19 cellular contexts compared by ENCODE assay signal in the genomic region with DNA sequence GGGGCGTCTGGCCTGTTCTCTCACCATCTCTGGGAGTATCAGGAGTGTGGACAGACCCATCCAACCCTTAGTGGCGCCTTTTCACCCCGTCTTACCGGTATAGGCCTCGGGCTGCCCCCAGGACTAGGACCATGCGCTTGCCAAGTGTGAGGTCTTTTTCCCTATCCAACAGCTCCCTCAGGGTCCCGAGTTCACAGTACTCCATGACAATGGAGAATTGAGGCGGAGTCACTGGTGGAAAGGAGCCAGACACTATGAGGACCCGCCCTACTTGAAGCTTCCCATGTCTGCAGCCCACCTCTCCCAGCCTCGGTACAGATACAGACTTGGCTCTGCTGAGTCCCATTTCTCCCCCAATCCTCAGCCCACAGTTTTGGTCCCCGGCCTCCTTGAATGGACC. TPM values are rescaled to one million over a fixed set of nuclear protein-coding genes. Genes with fewer than 3 reads are reported as not detected.
DNase-seq lines count a peak whose midpoint lies in the region; ATAC-seq and TF ChIP-seq lines count a peak whose summit lies in the region.
"Had no signal": no experiment of that assay in that cellular context is flagged by ENCODE, and none has a peak within 500 bp of the region (broad histone marks: within the 10 kb centered on the region; RNA-seq: fewer than 3 reads in every experiment).

No MANE protein-coding gene starts in this region.

- H3K27ac ChIP-seq in mammary epithelial cell (ENCODE audit: insufficient read depth, low read depth, low read length), result no peak overlapping the region
- H3K27ac ChIP-seq in CD4-positive, alpha-beta memory T cell (ENCODE audit: low read depth, low read length), result no peak overlapping the region

- WGBS in mammary epithelial cell (ENCODE audit: low coverage, missing lambda C conversion rate), result 98% methylated on average over 11 of the region's 11 CpGs

- no peak for ATAC-seq in stimulated activated memory B cell treated with anti-CD40 and anti-IgM and Interleukin-4, amounts not matched to agents 10 μg/mL and 1 μg/mL and 100 μg/mL, for 72 hours
- no peak for ATAC-seq in SK-N-SH treated with all-trans-retinoic acid at 6 μM for 48 hours
- ATAC-seq: CD8-positive, alpha-beta T cell; HepG2 had no signal

- H3K4me3 ChIP-seq in mammary epithelial cell (replicated peaks in 1 of 3; ENCODE audit: insufficient read depth in 1 of 3, low read depth in 2 of 3, low read length in 3 of 3), result no peak overlapping the region
- H3K4me3 ChIP-seq in CD4-positive, alpha-beta memory T cell (ENCODE audit: low read length in 2 of 2), result no peak overlapping the region

- H3K4me2 ChIP-seq in mammary epithelial cell (ENCODE audit: insufficient read depth, low read depth, low read length), result no peak overlapping the region

- H3K4me1 Mint-ChIP-seq in MCF 10A (ENCODE audit: insufficient read depth, unreplicated experiment), result no peaks in the 10 kb centered on the region
- H3K4me1 Mint-ChIP-seq in CD4-positive, alpha-beta memory T cell, result no peaks in the 10 kb centered on the region
- peaks cover 20% of the 10 kb centered on the region for H3K4me1 Mint-ChIP-seq in dendritic cell treated with granulocyte-macrophage colony-stimulating factor and Interleukin-4, amounts not matched to agents 40 ng/mL and 50 ng/mL, for 4 days (ENCODE audit: low read depth)
- H3K4me1 Mint-ChIP-seq in stimulated activated memory B cell treated with anti-CD40 and anti-IgM and Interleukin-4, amounts not matched to agents 10 μg/mL and 1 μg/mL and 100 μg/mL, for 72 hours, result peaks cover 18% of the 10 kb centered on the region

- dilution Hi-C loops in mammary epithelial cell (cut with HindIII; ENCODE audit: low sequenced_read_pairs), result no loop called here

- H3K27me3 Mint-ChIP-seq in MCF 10A (ENCODE audit: insufficient read depth, unreplicated experiment), result no peaks in the 10 kb centered on the region
- no peaks in the 10 kb centered on the region for H3K27me3 Mint-ChIP-seq in CD4-positive, alpha-beta memory T cell
- no peaks in the 10 kb centered on the region for H3K27me3 Mint-ChIP-seq in dendritic cell treated with granulocyte-macrophage colony-stimulating factor and Interleukin-4, amounts not matched to agents 40 ng/mL and 50 ng/mL, for 4 days
- no peaks in the 10 kb centered on the region for H3K27me3 Mint-ChIP-seq in stimulated activated memory B cell treated with anti-CD40 and anti-IgM and Interleukin-4, amounts not matched to agents 10 μg/mL and 1 μg/mL and 100 μg/mL, for 72 hours

- BruUV-seq in MCF 10A (replicated peaks; lab: Mats Ljungman, UMichigan), result no TSS peak
- BruUV-seq in mammary epithelial cell (replicated peaks; lab: Mats Ljungman, UMichigan), result no TSS peak

- H3K27me3 ChIP-seq in mammary epithelial cell (ENCODE audit: insufficient read depth, low read length), result no peaks in the 10 kb centered on the region
- no peaks in the 10 kb centered on the region for H3K27me3 ChIP-seq in CD4-positive, alpha-beta memory T cell (ENCODE audit: insufficient read depth, low read length)

- no peak for TF ChIP-seq CTCF in MCF 10A (IDR thresholded peaks at IDR 0.05; ENCODE audit: unreplicated experiment)
- no peak for TF ChIP-seq CTCF in mammary epithelial cell (conservative IDR thresholded peaks at IDR 0.05 in 1 of 2, IDR thresholded peaks at IDR 0.05 in 1 of 2; ENCODE audit: extremely low read depth in 1 of 2, insufficient read depth in 1 of 2, low read depth in 1 of 2, low read length in 2 of 2)

- H3K27ac Mint-ChIP-seq in MCF 10A (ENCODE audit: low read depth, unreplicated experiment), result peak overlapping the region; percentile 16
- H3K27ac Mint-ChIP-seq in CD4-positive, alpha-beta memory T cell, result peak overlapping the region in 4 of 7 donors; percentile 23 to 63 (median 43)
- H3K27ac Mint-ChIP-seq in dendritic cell treated with granulocyte-macrophage colony-stimulating factor and Interleukin-4, amounts not matched to agents 40 ng/mL and 50 ng/mL, for 4 days, result peak overlapping the region; percentile 66
- H3K27ac Mint-ChIP-seq in stimulated activated memory B cell treated with anti-CD40 and anti-IgM and Interleukin-4, amounts not matched to agents 10 μg/mL and 1 μg/mL and 100 μg/mL, for 72 hours, result peak overlapping the region; percentile 83
- H3K27ac Mint-ChIP-seq: CD8-positive, alpha-beta T cell; HFFc6 had no signal

- H3K36me3 Mint-ChIP-seq in MCF 10A (ENCODE audit: insufficient read depth, unreplicated experiment), result peaks cover 53% of the 10 kb centered on the region
- peaks cover 33 to 60% of the 10 kb centered on the region in 2 donors for H3K36me3 Mint-ChIP-seq in CD4-positive, alpha-beta memory T cell
- peaks cover 88% of the 10 kb centered on the region for H3K36me3 Mint-ChIP-seq in dendritic cell treated with granulocyte-macrophage colony-stimulating factor and Interleukin-4, amounts not matched to agents 40 ng/mL and 50 ng/mL, for 4 days (ENCODE audit: low read depth)
- H3K36me3 Mint-ChIP-seq in stimulated activated memory B cell treated with anti-CD40 and anti-IgM and Interleukin-4, amounts not matched to agents 10 μg/mL and 1 μg/mL and 100 μg/mL, for 72 hours, result peaks cover 19% of the 10 kb centered on the region

- in situ Hi-C loops in mammary epithelial cell (cut with MboI; ENCODE audit: low sequenced_read_pairs in 2 of 2), result no loop called here

- CTCF ChIA-PET in MCF 10A (lab: Yijun Ruan, JAX) (interaction anchor here (2.5 kb wide), 1 partner anchor 31 kb away, joined by 6 read pairs; no protein-coding TSS in a partner anchor), mammary epithelial cell (lab: Charles Lee; ENCODE audit: low non-redundant PET) (no interaction called here)
- CTCF ChIA-PET in CD4-positive, alpha-beta memory T cell (lab: Charles Lee; ENCODE audit: partially characterized antibody), result no interaction called here

- peaks cover 6% of the 10 kb centered on the region for H3K36me3 ChIP-seq in mammary epithelial cell (ENCODE audit: insufficient read depth, low read length)
- peaks cover 33% of the 10 kb centered on the region for H3K36me3 ChIP-seq in CD4-positive, alpha-beta memory T cell (ENCODE audit: insufficient read depth, low read length)

- H3K4me3 Mint-ChIP-seq in MCF 10A (ENCODE audit: unreplicated experiment), result no peak overlapping the region
- no peak overlapping the region for H3K4me3 Mint-ChIP-seq in CD4-positive, alpha-beta memory T cell
- H3K4me3 Mint-ChIP-seq in dendritic cell treated with granulocyte-macrophage colony-stimulating factor and Interleukin-4, amounts not matched to agents 40 ng/mL and 50 ng/mL, for 4 days, result no peak overlapping the region
- H3K4me3 Mint-ChIP-seq in stimulated activated memory B cell treated with anti-CD40 and anti-IgM and Interleukin-4, amounts not matched to agents 10 μg/mL and 1 μg/mL and 100 μg/mL, for 72 hours, result no peak overlapping the region
- H3K4me3 Mint-ChIP-seq: CD8-positive, alpha-beta T cell; HFFc6 had no signal

- H3K79me2 ChIP-seq in mammary epithelial cell (ENCODE audit: insufficient read depth, low read length), result no peaks in the 10 kb centered on the region

- H3K9me3 Mint-ChIP-seq in MCF 10A (ENCODE audit: unreplicated experiment), result no peaks in the 10 kb centered on the region
- H3K9me3 Mint-ChIP-seq in CD4-positive, alpha-beta memory T cell, result no peaks in the 10 kb centered on the region
- H3K9me3 Mint-ChIP-seq in dendritic cell treated with granulocyte-macrophage colony-stimulating factor and Interleukin-4, amounts not matched to agents 40 ng/mL and 50 ng/mL, for 4 days, result no peaks in the 10 kb centered on the region
- H3K9me3 Mint-ChIP-seq in stimulated activated memory B cell treated with anti-CD40 and anti-IgM and Interleukin-4, amounts not matched to agents 10 μg/mL and 1 μg/mL and 100 μg/mL, for 72 hours, result no peaks in the 10 kb centered on the region
- H3K9me3 Mint-ChIP-seq: CD8-positive, alpha-beta T cell; HFFc6 had no signal

- intact Hi-C loops in MCF 10A (cut with micrococcal nuclease) (no loop called here), mammary epithelial cell (cut with micrococcal nuclease) (no loop called here)
- intact Hi-C loops in CD4-positive, alpha-beta memory T cell (cut with micrococcal nuclease), result no loop called here
- intact Hi-C loops in dendritic cell treated with granulocyte-macrophage colony-stimulating factor and Interleukin-4, amounts not matched to agents 40 ng/mL and 50 ng/mL, for 4 days (cut with micrococcal nuclease), result no loop called here

- no peak overlapping the region for H2AFZ ChIP-seq in mammary epithelial cell (ENCODE audit: low read depth, low read length)

- H4K20me1 ChIP-seq in mammary epithelial cell (ENCODE audit: insufficient read depth, low read length), result no peaks in the 10 kb centered on the region

- POLR2A ChIA-PET in MCF 10A (lab: Yijun Ruan, JAX), result no interaction called here
- POLR2A ChIA-PET in CD4-positive, alpha-beta memory T cell (lab: Charles Lee; ENCODE audit: partially characterized antibody), result interaction anchor here (1.1 kb wide), 1 partner anchor 18 kb away, joined by 3 read pairs; the partner anchor contains the start of gene MLKL

- DNase-seq in MCF 10A (ENCODE audit: unreplicated experiment) (no peak), mammary epithelial cell (no peak), ureter (ENCODE audit: low spot score) (no peak)
- no peak for DNase-seq in CD4-positive, alpha-beta memory T cell
- DNase-seq in activated CD8-positive, alpha-beta memory T cell treated with anti-CD3 and anti-CD28 coated beads for 24 hours, result no peak
- DNase-seq: ACHN; C1 segment of cervical spinal cord; CD8-positive, alpha-beta T cell; COR-L47; DMS153; DMS79 treated with DMSO at 0.1 percent for 48 hours; EL; GDM1; HCEC 1CT; HFFc6 had no signal

- H3K9ac ChIP-seq in mammary epithelial cell (ENCODE audit: insufficient read depth, low read length), result no peak overlapping the region

- H3K4me1 ChIP-seq in mammary epithelial cell (ENCODE audit: insufficient read depth, low read length), result no peaks in the 10 kb centered on the region
- no peaks in the 10 kb centered on the region for H3K4me1 ChIP-seq in CD4-positive, alpha-beta memory T cell (ENCODE audit: insufficient read depth, low read length)

- no peaks in the 10 kb centered on the region for H3K9me3 ChIP-seq in mammary epithelial cell (replicated peaks; ENCODE audit: insufficient read depth, low read length)
- H3K9me3 ChIP-seq in CD4-positive, alpha-beta memory T cell (ENCODE audit: control insufficient read depth in 1 of 2, low read length in 2 of 2), result no peaks in the 10 kb centered on the region

RNA-seq across cellular contexts. Expression of gene RFWD3, which starts 15.9 kb away (rescaled TPM):
- total RNA-seq in MCF 10A (2022), result 31.2 and 33.7 TPM in 2 replicates
- 10 to 100 TPM; 33.2 to 59.3 TPM for total RNA-seq in mammary epithelial cell
- polyA plus RNA-seq in mammary epithelial cell, result 39.5 TPM
- polyA minus RNA-seq in mammary epithelial cell, result 234 TPM
- 10 to 100 TPM; 59.2 to 64.7 TPM for total RNA-seq in CD4-positive, alpha-beta memory T cell
- 10 to 100 TPM; 12.3 to 20.6 TPM for polyA plus RNA-seq in CD4-positive, alpha-beta memory T cell
- total RNA-seq in ureter, result 29.7 TPM

RNA-seq across cellular contexts. Expression of gene MLKL, which starts 18.1 kb away (rescaled TPM):
- total RNA-seq in MCF 10A (2022) (12.1 and 14.2 TPM in 2 replicates), mammary epithelial cell (10 to 100 TPM in 1 of 2 donors, 1 to 10 TPM in 1; 3.3 to 16.6 TPM), ureter (26.6 TPM)
- polyA plus RNA-seq in mammary epithelial cell, result 11.7 TPM
- 16.9 TPM for polyA minus RNA-seq in mammary epithelial cell
- total RNA-seq in CD4-positive, alpha-beta memory T cell, result 10 to 100 TPM; 37.5 to 40.6 TPM
- polyA plus RNA-seq in CD4-positive, alpha-beta memory T cell, result 10 to 100 TPM; 12.5 to 20.9 TPM

Comparison
In these comparisons a context has a peak if more than half of its experiments do, and no peak if none do; other contexts are left out.
1. H3K27ac Mint-ChIP-seq: peak in every context shown above with its lines; median percentile 83 in stimulated activated memory B cell treated with anti-CD40 and anti-IgM and Interleukin-4, amounts not matched to agents 10 μg/mL and 1 μg/mL and 100 μg/mL, for 72 hours; 66 in dendritic cell treated with granulocyte-macrophage colony-stimulating factor and Interleukin-4, amounts not matched to agents 40 ng/mL and 50 ng/mL, for 4 days; 43 in CD4-positive, alpha-beta memory T cell; 16 in MCF 10A.